1 cellular context compared by ENCODE assay signal in the genomic region with DNA sequence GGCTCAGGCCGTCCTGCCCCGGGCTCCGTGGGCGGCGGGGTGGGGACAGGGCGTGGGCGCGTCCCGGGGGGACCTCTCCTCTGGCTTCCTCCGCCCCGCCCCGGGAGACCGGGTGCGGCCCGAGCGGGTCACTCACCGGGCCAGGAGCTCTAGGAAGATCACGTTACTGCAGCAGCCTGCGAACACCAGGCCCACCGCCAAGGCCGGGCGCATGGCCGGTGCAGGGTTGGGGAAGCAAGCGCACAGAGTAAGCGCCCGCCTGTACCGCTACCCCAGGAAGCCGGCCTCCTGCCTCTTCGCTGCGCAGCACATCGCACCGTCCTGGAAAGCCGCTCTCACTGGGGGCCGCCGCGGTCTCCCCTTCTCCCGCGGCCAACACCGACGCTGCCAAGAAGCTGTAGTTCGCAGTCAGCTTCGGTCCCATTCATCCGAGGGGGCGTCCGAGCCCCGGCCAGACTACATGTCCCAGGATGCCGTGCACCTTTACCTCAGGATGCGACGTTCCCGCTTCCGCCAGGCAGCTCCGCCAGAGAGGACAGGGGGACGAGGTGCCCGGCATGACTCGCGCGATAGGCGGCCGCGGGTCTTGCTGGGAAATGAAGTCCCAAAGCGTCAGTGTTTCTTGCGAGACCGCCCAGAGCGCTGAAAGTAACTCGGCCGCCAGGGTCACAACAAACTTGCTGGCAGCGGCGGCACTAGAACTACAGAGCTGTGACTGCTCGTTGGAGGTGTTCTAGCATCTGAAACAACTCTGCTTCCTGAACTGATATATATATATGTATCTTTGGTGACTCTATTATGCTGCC.
TF ChIP-seq lines count a peak whose summit lies in the region.

A gene with protein sequence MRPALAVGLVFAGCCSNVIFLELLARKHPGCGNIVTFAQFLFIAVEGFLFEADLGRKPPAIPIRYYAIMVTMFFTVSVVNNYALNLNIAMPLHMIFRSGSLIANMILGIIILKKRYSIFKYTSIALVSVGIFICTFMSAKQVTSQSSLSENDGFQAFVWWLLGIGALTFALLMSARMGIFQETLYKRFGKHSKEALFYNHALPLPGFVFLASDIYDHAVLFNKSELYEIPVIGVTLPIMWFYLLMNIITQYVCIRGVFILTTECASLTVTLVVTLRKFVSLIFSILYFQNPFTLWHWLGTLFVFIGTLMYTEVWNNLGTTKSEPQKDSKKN (minus strand): TSS at position 392 of the 806 bp plus-strand sequence. CDS start 179 bp downstream, at position 213.

TF ChIP-seq in HepG2, 621 proteins besides CTCF, POLR2A, EP300 and RAD21 (continued from another document and continues in another):
- TF ChIP-seq, protein P1, sequence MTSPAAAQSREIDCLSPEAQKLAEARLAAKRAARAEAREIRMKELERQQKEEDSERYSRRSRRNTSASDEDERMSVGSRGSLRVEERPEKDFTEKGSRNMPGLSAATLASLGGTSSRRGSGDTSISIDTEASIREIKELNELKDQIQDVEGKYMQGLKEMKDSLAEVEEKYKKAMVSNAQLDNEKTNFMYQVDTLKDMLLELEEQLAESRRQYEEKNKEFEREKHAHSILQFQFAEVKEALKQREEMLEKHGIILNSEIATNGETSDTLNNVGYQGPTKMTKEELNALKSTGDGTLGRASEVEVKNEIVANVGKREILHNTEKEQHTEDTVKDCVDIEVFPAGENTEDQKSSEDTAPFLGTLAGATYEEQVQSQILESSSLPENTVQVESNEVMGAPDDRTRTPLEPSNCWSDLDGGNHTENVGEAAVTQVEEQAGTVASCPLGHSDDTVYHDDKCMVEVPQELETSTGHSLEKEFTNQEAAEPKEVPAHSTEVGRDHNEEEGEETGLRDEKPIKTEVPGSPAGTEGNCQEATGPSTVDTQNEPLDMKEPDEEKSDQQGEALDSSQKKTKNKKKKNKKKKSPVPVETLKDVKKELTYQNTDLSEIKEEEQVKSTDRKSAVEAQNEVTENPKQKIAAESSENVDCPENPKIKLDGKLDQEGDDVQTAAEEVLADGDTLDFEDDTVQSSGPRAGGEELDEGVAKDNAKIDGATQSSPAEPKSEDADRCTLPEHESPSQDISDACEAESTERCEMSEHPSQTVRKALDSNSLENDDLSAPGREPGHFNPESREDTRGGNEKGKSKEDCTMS (CRISPR knock-in tag; conservative IDR thresholded peaks at IDR 0.05): no peak
- TF ChIP-seq ISX (CRISPR knock-in tag; conservative IDR thresholded peaks at IDR 0.05) (0 out of 2 replicates have a peak, but pooled peaks have one; percentile 31), ZSCAN12 (CRISPR knock-in tag; IDR thresholded peaks at IDR 0.05) (no peak), ZFP37 (CRISPR knock-in tag; IDR thresholded peaks at IDR 0.05; ENCODE audit: borderline replicate concordance) (no peak), HES4 (CRISPR knock-in tag; IDR thresholded peaks at IDR 0.05; ENCODE audit: borderline replicate concordance) (no peak; the same call in 1 of the 2 replicates), SMARCE1 (IDR thresholded peaks at IDR 0.05; ENCODE audit: borderline replicate concordance) (no peak), SNAI1 (CRISPR knock-in tag; IDR thresholded peaks at IDR 0.05; ENCODE audit: borderline replicate concordance) (no peak; the same call in 1 of the 2 replicates), FOXP1 (IDR thresholded peaks at IDR 0.05) (no peak), FOXP1 (CRISPR knock-in tag; IDR thresholded peaks at IDR 0.05) (peak; percentile 32; the same call in 1 of the 2 replicates), ZMYM3 (CRISPR knock-in tag; IDR thresholded peaks at IDR 0.05) (no peak; the same call in 1 of the 2 replicates), ZNF501 (CRISPR knock-in tag; IDR thresholded peaks at IDR 0.05) (peak; percentile 92), STAG1 (CRISPR knock-in tag; IDR thresholded peaks at IDR 0.05) (no peak), ZNF263 (CRISPR knock-in tag; IDR thresholded peaks at IDR 0.05) (no peak), CBX2 (IDR thresholded peaks at IDR 0.05; ENCODE audit: low read depth, low read length) (no peak), CBX2 (CRISPR knock-in tag; IDR thresholded peaks at IDR 0.05; ENCODE audit: low read depth) (no peak), ZSCAN22 (CRISPR knock-in tag; IDR thresholded peaks at IDR 0.05) (no peak), ZNF598 (CRISPR knock-in tag; IDR thresholded peaks at IDR 0.05; ENCODE audit: borderline replicate concordance) (peak; percentile 77; the same call in 1 of the 2 replicates), ZNF792 (CRISPR knock-in tag; IDR thresholded peaks at IDR 0.05) (peak; percentile 51; the same call in 1 of the 2 replicates), PAF1 (CRISPR knock-in tag; IDR thresholded peaks at IDR 0.05) (no peak), FOXO1 (CRISPR knock-in tag; IDR thresholded peaks at IDR 0.05) (no peak), KAT8 (CRISPR knock-in tag; IDR thresholded peaks at IDR 0.05) (peak; percentile 89), MAF1 (CRISPR knock-in tag; IDR thresholded peaks at IDR 0.05; ENCODE audit: borderline replicate concordance) (no peak), KLF13 (CRISPR knock-in tag; IDR thresholded peaks at IDR 0.05) (no peak), SRY (CRISPR knock-in tag; IDR thresholded peaks at IDR 0.05) (0 out of 2 replicates have a peak, but pooled peaks have one; percentile 53), ZNF160 (CRISPR knock-in tag; IDR thresholded peaks at IDR 0.05) (no peak), SNRNP70 (IDR thresholded peaks at IDR 0.05; ENCODE audit: low read depth, low read length) (no peak), ZNF782 (CRISPR knock-in tag; IDR thresholded peaks at IDR 0.05; ENCODE audit: borderline replicate concordance) (peak; percentile 50; the same call in 1 of the 2 replicates), CC2D1A (CRISPR knock-in tag; IDR thresholded peaks at IDR 0.05) (no peak), MED13 (CRISPR knock-in tag; IDR thresholded peaks at IDR 0.05) (peak; percentile 69; the same call in 1 of the 2 replicates), IKZF1 (IDR thresholded peaks at IDR 0.05) (no peak), ZNF546 (CRISPR knock-in tag; conservative IDR thresholded peaks at IDR 0.05) (0 out of 2 replicates have a peak, but pooled peaks have one; percentile 30), SSRP1 (CRISPR knock-in tag; IDR thresholded peaks at IDR 0.05) (no peak), CBX5 (CRISPR knock-in tag; IDR thresholded peaks at IDR 0.05; ENCODE audit: borderline replicate concordance) (no peak), NKX3-1 (CRISPR knock-in tag; IDR thresholded peaks at IDR 0.05) (no peak), ATAD3A (CRISPR knock-in tag; IDR thresholded peaks at IDR 0.05) (no peak), ZFP90 (CRISPR knock-in tag; IDR thresholded peaks at IDR 0.05; ENCODE audit: borderline replicate concordance) (peak; percentile 71; the same call in 1 of the 2 replicates), BHLHE40 (IDR thresholded peaks at IDR 0.05; ENCODE audit: low read length) (0 out of 2 replicates have a peak, but pooled peaks have one; percentile 5), MIXL1 (CRISPR knock-in tag; IDR thresholded peaks at IDR 0.05) (no peak)
- TF ChIP-seq, protein P2, sequence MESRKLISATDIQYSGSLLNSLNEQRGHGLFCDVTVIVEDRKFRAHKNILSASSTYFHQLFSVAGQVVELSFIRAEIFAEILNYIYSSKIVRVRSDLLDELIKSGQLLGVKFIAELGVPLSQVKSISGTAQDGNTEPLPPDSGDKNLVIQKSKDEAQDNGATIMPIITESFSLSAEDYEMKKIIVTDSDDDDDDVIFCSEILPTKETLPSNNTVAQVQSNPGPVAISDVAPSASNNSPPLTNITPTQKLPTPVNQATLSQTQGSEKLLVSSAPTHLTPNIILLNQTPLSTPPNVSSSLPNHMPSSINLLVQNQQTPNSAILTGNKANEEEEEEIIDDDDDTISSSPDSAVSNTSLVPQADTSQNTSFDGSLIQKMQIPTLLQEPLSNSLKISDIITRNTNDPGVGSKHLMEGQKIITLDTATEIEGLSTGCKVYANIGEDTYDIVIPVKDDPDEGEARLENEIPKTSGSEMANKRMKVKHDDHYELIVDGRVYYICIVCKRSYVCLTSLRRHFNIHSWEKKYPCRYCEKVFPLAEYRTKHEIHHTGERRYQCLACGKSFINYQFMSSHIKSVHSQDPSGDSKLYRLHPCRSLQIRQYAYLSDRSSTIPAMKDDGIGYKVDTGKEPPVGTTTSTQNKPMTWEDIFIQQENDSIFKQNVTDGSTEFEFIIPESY (CRISPR knock-in tag; IDR thresholded peaks at IDR 0.05): no peak
- TF ChIP-seq, protein P3, sequence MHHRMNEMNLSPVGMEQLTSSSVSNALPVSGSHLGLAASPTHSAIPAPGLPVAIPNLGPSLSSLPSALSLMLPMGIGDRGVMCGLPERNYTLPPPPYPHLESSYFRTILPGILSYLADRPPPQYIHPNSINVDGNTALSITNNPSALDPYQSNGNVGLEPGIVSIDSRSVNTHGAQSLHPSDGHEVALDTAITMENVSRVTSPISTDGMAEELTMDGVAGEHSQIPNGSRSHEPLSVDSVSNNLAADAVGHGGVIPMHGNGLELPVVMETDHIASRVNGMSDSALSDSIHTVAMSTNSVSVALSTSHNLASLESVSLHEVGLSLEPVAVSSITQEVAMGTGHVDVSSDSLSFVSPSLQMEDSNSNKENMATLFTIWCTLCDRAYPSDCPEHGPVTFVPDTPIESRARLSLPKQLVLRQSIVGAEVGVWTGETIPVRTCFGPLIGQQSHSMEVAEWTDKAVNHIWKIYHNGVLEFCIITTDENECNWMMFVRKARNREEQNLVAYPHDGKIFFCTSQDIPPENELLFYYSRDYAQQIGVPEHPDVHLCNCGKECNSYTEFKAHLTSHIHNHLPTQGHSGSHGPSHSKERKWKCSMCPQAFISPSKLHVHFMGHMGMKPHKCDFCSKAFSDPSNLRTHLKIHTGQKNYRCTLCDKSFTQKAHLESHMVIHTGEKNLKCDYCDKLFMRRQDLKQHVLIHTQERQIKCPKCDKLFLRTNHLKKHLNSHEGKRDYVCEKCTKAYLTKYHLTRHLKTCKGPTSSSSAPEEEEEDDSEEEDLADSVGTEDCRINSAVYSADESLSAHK (CRISPR knock-in tag; IDR thresholded peaks at IDR 0.05; ENCODE audit: borderline replicate concordance): no peak
- TF ChIP-seq, protein P4, sequence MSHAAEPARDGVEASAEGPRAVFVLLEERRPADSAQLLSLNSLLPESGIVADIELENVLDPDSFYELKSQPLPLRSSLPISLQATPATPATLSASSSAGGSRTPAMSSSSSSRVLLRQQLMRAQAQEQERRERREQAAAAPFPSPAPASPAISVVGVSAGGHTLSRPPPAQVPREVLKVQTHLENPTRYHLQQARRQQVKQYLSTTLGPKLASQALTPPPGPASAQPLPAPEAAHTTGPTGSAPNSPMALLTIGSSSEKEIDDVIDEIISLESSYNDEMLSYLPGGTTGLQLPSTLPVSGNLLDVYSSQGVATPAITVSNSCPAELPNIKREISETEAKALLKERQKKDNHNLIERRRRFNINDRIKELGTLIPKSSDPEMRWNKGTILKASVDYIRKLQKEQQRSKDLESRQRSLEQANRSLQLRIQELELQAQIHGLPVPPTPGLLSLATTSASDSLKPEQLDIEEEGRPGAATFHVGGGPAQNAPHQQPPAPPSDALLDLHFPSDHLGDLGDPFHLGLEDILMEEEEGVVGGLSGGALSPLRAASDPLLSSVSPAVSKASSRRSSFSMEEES (CRISPR knock-in tag; IDR thresholded peaks at IDR 0.05): no peak; the same call in 1 of the 2 replicates
- TF ChIP-seq, protein P5, sequence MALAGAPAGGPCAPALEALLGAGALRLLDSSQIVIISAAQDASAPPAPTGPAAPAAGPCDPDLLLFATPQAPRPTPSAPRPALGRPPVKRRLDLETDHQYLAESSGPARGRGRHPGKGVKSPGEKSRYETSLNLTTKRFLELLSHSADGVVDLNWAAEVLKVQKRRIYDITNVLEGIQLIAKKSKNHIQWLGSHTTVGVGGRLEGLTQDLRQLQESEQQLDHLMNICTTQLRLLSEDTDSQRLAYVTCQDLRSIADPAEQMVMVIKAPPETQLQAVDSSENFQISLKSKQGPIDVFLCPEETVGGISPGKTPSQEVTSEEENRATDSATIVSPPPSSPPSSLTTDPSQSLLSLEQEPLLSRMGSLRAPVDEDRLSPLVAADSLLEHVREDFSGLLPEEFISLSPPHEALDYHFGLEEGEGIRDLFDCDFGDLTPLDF (CRISPR knock-in tag; IDR thresholded peaks at IDR 0.05): peak; percentile 72
- TF ChIP-seq, protein P6, sequence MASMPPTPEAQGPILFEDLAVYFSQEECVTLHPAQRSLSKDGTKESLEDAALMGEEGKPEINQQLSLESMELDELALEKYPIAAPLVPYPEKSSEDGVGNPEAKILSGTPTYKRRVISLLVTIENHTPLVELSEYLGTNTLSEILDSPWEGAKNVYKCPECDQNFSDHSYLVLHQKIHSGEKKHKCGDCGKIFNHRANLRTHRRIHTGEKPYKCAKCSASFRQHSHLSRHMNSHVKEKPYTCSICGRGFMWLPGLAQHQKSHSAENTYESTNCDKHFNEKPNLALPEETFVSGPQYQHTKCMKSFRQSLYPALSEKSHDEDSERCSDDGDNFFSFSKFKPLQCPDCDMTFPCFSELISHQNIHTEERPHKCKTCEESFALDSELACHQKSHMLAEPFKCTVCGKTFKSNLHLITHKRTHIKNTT (CRISPR knock-in tag; IDR thresholded peaks at IDR 0.05): no peak
- TF ChIP-seq, protein P7, sequence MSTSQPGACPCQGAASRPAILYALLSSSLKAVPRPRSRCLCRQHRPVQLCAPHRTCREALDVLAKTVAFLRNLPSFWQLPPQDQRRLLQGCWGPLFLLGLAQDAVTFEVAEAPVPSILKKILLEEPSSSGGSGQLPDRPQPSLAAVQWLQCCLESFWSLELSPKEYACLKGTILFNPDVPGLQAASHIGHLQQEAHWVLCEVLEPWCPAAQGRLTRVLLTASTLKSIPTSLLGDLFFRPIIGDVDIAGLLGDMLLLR (CRISPR knock-in tag; IDR thresholded peaks at IDR 0.05): no peak
- TF ChIP-seq, protein P8, sequence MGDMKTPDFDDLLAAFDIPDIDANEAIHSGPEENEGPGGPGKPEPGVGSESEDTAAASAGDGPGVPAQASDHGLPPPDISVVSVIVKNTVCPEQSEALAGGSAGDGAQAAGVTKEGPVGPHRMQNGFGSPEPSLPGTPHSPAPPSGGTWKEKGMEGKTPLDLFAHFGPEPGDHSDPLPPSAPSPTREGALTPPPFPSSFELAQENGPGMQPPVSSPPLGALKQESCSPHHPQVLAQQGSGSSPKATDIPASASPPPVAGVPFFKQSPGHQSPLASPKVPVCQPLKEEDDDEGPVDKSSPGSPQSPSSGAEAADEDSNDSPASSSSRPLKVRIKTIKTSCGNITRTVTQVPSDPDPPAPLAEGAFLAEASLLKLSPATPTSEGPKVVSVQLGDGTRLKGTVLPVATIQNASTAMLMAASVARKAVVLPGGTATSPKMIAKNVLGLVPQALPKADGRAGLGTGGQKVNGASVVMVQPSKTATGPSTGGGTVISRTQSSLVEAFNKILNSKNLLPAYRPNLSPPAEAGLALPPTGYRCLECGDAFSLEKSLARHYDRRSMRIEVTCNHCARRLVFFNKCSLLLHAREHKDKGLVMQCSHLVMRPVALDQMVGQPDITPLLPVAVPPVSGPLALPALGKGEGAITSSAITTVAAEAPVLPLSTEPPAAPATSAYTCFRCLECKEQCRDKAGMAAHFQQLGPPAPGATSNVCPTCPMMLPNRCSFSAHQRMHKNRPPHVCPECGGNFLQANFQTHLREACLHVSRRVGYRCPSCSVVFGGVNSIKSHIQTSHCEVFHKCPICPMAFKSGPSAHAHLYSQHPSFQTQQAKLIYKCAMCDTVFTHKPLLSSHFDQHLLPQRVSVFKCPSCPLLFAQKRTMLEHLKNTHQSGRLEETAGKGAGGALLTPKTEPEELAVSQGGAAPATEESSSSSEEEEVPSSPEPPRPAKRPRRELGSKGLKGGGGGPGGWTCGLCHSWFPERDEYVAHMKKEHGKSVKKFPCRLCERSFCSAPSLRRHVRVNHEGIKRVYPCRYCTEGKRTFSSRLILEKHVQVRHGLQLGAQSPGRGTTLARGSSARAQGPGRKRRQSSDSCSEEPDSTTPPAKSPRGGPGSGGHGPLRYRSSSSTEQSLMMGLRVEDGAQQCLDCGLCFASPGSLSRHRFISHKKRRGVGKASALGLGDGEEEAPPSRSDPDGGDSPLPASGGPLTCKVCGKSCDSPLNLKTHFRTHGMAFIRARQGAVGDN (CRISPR knock-in tag; IDR thresholded peaks at IDR 0.05): peak; percentile 90
